Comparison of ENCODE assay signal across 1 cellular context in genomic region chr9:130689937-130690700, GRCh38.
TF ChIP-seq lines count a peak whose summit lies in the region.

No MANE protein-coding gene starts in this region.

TF ChIP-seq in SK-N-SH, 30 proteins besides CTCF, POLR2A, EP300 and RAD21 (continued from another document):
- peak; percentile 92 for TF ChIP-seq PBX3 (IDR thresholded peaks at IDR 0.05)
- no peak; the same call in 1 of the 2 replicates for TF ChIP-seq RCOR1 (IDR thresholded peaks at IDR 0.05; ENCODE audit: low read length)
- TF ChIP-seq RFX5 (IDR thresholded peaks at IDR 0.05; ENCODE audit: low read length): peak; percentile 75; the same call in 1 of the 2 replicates
- peak; percentile 46; the same call in 1 of the 2 replicates for TF ChIP-seq MXI1 (IDR thresholded peaks at IDR 0.05; ENCODE audit: low read depth, low read length)
- TF ChIP-seq GABPA (IDR thresholded peaks at IDR 0.05; ENCODE audit: low read depth): no peak
- TF ChIP-seq FOSL2 (IDR thresholded peaks at IDR 0.05; ENCODE audit: borderline replicate concordance, low read depth): no peak
- no peak for TF ChIP-seq ELF1 (IDR thresholded peaks at IDR 0.05)
- TF ChIP-seq GATA2 (CRISPR knock-in tag; IDR thresholded peaks at IDR 0.05): peak; percentile 57
- no peak for TF ChIP-seq EZH2phosphoT487 (IDR thresholded peaks at IDR 0.05; ENCODE audit: borderline replicate concordance, low read depth)
